Comparison of ENCODE assay signal across 20 cellular contexts in genomic region chr4:47675810-47676209, GRCh38.
"Had no signal": no experiment of that assay in that cellular context is flagged by ENCODE, and none has a peak within 500 bp of the region (broad histone marks: within the 10 kb centered on the region; RNA-seq: fewer than 3 reads in every experiment).

No MANE protein-coding gene starts in this region.

- H3K9me3 ChIP-seq: esophagus muscularis mucosa, gastrocnemius medialis, heart right ventricle, pancreas, stomach, thoracic aorta, transverse colon had no signal

- H3K36me3 ChIP-seq: gastrocnemius medialis, heart right ventricle, pancreas, stomach, thoracic aorta, transverse colon had no signal

- DNase-seq: effector memory CD8-positive, alpha-beta T cell; gastrocnemius medialis; heart right ventricle; hypothalamus; kidney glomerular epithelial cell; mesendoderm; naive B cell; occipital lobe; pancreas; right cardiac atrium; small intestine; stimulated activated CD4-positive, alpha-beta T cell treated with anti-CD3 and anti-CD28 coated beads, Interleukin-12 subunit alpha, Interleukin-12 subunit beta, amount 100 ng/mL, for 4 hours; stimulated activated naive CD4-positive, alpha-beta T cell; stomach; substantia nigra; transverse colon had no signal

- H3K4me1 ChIP-seq: esophagus muscularis mucosa, gastrocnemius medialis, heart right ventricle, pancreas, stomach, transverse colon had no signal

- H3K27ac ChIP-seq: epithelial cell of prostate, esophagus muscularis mucosa, gastrocnemius medialis, heart right ventricle, pancreas, stomach, thoracic aorta, transverse colon had no signal

- FAIRE-seq: islet of Langerhans, pancreas, small intestine had no signal

- ATAC-seq: effector memory CD8-positive, alpha-beta T cell; gastrocnemius medialis; heart right ventricle; pancreas; right cardiac atrium had no signal

- H3K4me3 ChIP-seq: esophagus muscularis mucosa, gastrocnemius medialis, heart right ventricle, pancreas, stomach, thoracic aorta, transverse colon had no signal

- H3K27me3 ChIP-seq: esophagus muscularis mucosa, gastrocnemius medialis, heart right ventricle, pancreas, transverse colon had no signal
